In the genomic region with DNA sequence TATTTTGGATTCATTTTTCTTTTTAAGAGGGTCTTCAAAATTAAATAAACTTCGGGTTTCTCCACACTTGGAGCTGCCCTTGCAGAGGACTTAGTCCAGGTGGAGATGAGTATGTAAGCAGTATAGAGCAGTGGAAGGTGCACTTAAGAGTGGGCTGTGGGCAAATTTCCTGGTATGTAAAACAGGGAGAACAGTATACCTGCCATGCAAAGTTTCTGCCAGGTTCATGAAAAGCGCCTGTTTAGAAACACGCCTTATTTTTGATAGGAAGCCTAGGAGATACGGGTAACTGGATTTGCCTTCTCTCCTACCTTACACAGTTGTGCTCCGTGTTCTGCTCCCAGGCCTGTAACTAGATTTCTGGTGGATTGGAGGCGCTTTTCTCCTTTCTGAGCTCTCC, we compare ENCODE assay signal across 9 cellular contexts. TPM values are rescaled to one million over a fixed set of nuclear protein-coding genes. Genes with fewer than 3 reads are reported as not detected.
DNase-seq lines count a peak whose midpoint lies in the region; ATAC-seq, FAIRE-seq and TF ChIP-seq lines count a peak whose summit lies in the region.
"Had no signal": no experiment of that assay in that cellular context is flagged by ENCODE, and none has a peak within 500 bp of the region (broad histone marks: within the 10 kb centered on the region; RNA-seq: fewer than 3 reads in every experiment).

No MANE protein-coding gene starts in this region.

- no peaks in the 10 kb centered on the region for H3K9me3 ChIP-seq in HepG2 (ENCODE audit: low read length)
- H3K9me3 ChIP-seq in transverse colon = no peaks in the 10 kb centered on the region

- H3K4me1 ChIP-seq in HepG2 (ENCODE audit: insufficient read depth, low read length) (peaks cover 27% of the 10 kb centered on the region), transverse colon (peaks cover 15 to 41% (median 18%) of the 10 kb centered on the region in 4 donors)

- H3K27me3 ChIP-seq in HepG2 (ENCODE audit: control insufficient read depth in 1 of 2, insufficient read depth in 2 of 2, low read length in 2 of 2) = no peaks in the 10 kb centered on the region; a peak in 1 of 5 replicates
- no peaks in the 10 kb centered on the region for H3K27me3 ChIP-seq in transverse colon

- TF ChIP-seq POLR2A in HepG2 (IDR thresholded peaks at IDR 0.05; ENCODE audit: insufficient read depth in 1 of 2, low read depth in 2 of 2, low read length in 2 of 2) = no peak
- no peak for TF ChIP-seq POLR2A in transverse colon (IDR thresholded peaks at IDR 0.05)

- peaks cover 39% of the 10 kb centered on the region for H3K4me1 Mint-ChIP-seq in activated T-cell treated with anti-CD3 and anti-CD28 coated beads, Interleukin-2, amount 50 U/mL, for 72 hours (ENCODE audit: low read depth)
- peaks cover 34% of the 10 kb centered on the region for H3K4me1 Mint-ChIP-seq in activated naive CD8-positive, alpha-beta T cell treated with anti-CD3 and anti-CD28 coated beads, Interleukin-2, amount 50 U/mL, for 24 hours

- POLR2A ChIA-PET in HepG2 (lab: Yijun Ruan, JAX) = interaction anchor here (1.8 to 2.6 kb wide), 8 partner anchors 8 to 120 kb away, joined by 5 to 29 read pairs (median 14); partner anchors contain the start of genes PTPRF and ST3GAL3

- CTCF ChIA-PET in HepG2 (lab: Yijun Ruan, JAX; ENCODE audit: low intra/inter-chr PET ratio, low total read pairs) = no interaction called here

- peak overlapping the region; percentile 79 for H3K4me2 ChIP-seq in HepG2 (ENCODE audit: low read depth, low read length)

- H4K20me1 ChIP-seq in HepG2 (ENCODE audit: insufficient read depth, low read length) = no peaks in the 10 kb centered on the region

- H2AFZ ChIP-seq in HepG2 (ENCODE audit: low read length) = no peak overlapping the region

- in situ Hi-C loops in HepG2 (cut with HindIII; ENCODE audit: extremely low pct_ligation_motif_present, low pct_unique_long_range_greater_than_20kb) (no loop called here), transverse colon (cut with MboI; ENCODE audit: low pct_ligation_motif_present in 1 of 4, low pct_unique_long_range_greater_than_20kb in 1 of 4, low sequenced_read_pairs in 3 of 4) (no loop called here)

- H3K27ac Mint-ChIP-seq in activated T-cell treated with anti-CD3 and anti-CD28 coated beads, Interleukin-2, amount 50 U/mL, for 72 hours = peak overlapping the region; percentile 95
- peak overlapping the region; percentile 15 for H3K27ac Mint-ChIP-seq in activated naive CD8-positive, alpha-beta T cell treated with anti-CD3 and anti-CD28 coated beads, Interleukin-2, amount 50 U/mL, for 24 hours

- no peak for ATAC-seq in activated T-cell treated with anti-CD3 and anti-CD28 coated beads, Interleukin-2, amount 50 U/mL, for 72 hours (replicated peaks in 1 of 2)
- no peak for ATAC-seq in activated naive CD8-positive, alpha-beta T cell treated with anti-CD3 and anti-CD28 coated beads, Interleukin-2, amount 50 U/mL, for 24 hours
- no peak for ATAC-seq in HepG2
- ATAC-seq in HG02642 (IDR thresholded peaks at IDR 0.05; ENCODE audit: poor library complexity, unreplicated experiment) = no peak

- peaks cover 14 to 27% of the 10 kb centered on the region in 2 donors for H3K36me3 Mint-ChIP-seq in activated T-cell treated with anti-CD3 and anti-CD28 coated beads, Interleukin-2, amount 50 U/mL, for 72 hours (ENCODE audit: insufficient read depth in 2 of 2)
- peaks cover 12% of the 10 kb centered on the region for H3K36me3 Mint-ChIP-seq in activated naive CD8-positive, alpha-beta T cell treated with anti-CD3 and anti-CD28 coated beads, Interleukin-2, amount 50 U/mL, for 24 hours (ENCODE audit: low read depth)

- TF ChIP-seq EP300 in HepG2 (IDR thresholded peaks at IDR 0.05; ENCODE audit: low read depth in 2 of 2, low read length in 2 of 2) (no peak), HepG2 (CRISPR knock-in tag; IDR thresholded peaks at IDR 0.05; ENCODE audit: borderline replicate concordance) (no peak), transverse colon (IDR thresholded peaks at IDR 0.05; ENCODE audit: low read depth) (no peak)

- H3K36me3 ChIP-seq in HepG2 (replicated peaks in 1 of 2; ENCODE audit: control insufficient read depth in 1 of 2, insufficient read depth in 2 of 2, low read length in 2 of 2) (peaks cover 11 to 29% of the 10 kb centered on the region in 2 experiments), transverse colon (peaks cover 0 to 27% (median 9%) of the 10 kb centered on the region in 4 donors)

- no peak for DNase-seq in activated T-cell treated with anti-CD3 and anti-CD28 coated beads, Interleukin-2, amount 50 U/mL, for 72 hours
- DNase-seq in activated T-cell treated with anti-CD3 and anti-CD28 coated beads, Interleukin-2, amount 50 U/mL, for 1 hour = no peak
- no peak for DNase-seq in activated naive CD8-positive, alpha-beta T cell treated with anti-CD3 and anti-CD28 coated beads, Interleukin-2, amount 50 U/mL, for 24 hours
- DNase-seq in HepG2 (ENCODE audit: low spot score) = no peak
- DNase-seq in transverse colon = no peak
- no peak for DNase-seq in NCI-H146 (lab: John Stamatoyannopoulos, UW)
- DNase-seq in UCSD-AML1 (lab: John Stamatoyannopoulos, UW; ENCODE audit: unreplicated experiment) = no peak
- DNase-seq: activated CD4-positive, alpha-beta T cell treated with anti-CD3 and anti-CD28 coated beads, Interleukin-2, amount 50 U/mL, for 48 hours had no signal

- intact Hi-C loops in HepG2 (cut with micrococcal nuclease; ENCODE audit: unreplicated experiment) (loop anchor here (5.0 kb wide), 1 partner anchor 119 kb away; the partner anchor contains the start of gene PTPRF), transverse colon (cut with DNase I; ENCODE audit: low total_unique reads) (no loop called here)

- peak overlapping the region; percentile 83 to 92 (median 88) for H3K4me3 ChIP-seq in HepG2 (replicated peaks in 1 of 3; ENCODE audit: insufficient read depth in 1 of 3, low read depth in 2 of 3, low read length in 3 of 3)
- peak overlapping the region; percentile 62 to 84 (median 77) for H3K4me3 ChIP-seq in transverse colon

- no peak for TF ChIP-seq RAD21 in HepG2 (CRISPR knock-in tag; IDR thresholded peaks at IDR 0.05)

- H3K79me2 ChIP-seq in HepG2 (ENCODE audit: insufficient read depth, low read length) = peaks cover 26% of the 10 kb centered on the region

- TF ChIP-seq CTCF in HepG2 (CRISPR knock-in tag; IDR thresholded peaks at IDR 0.05) = no peak
- TF ChIP-seq CTCF in transverse colon (IDR thresholded peaks at IDR 0.05) = no peak

- H3K4me3 Mint-ChIP-seq in activated T-cell treated with anti-CD3 and anti-CD28 coated beads, Interleukin-2, amount 50 U/mL, for 72 hours = peak overlapping the region; percentile 92 to 100
- H3K4me3 Mint-ChIP-seq in activated naive CD8-positive, alpha-beta T cell treated with anti-CD3 and anti-CD28 coated beads, Interleukin-2, amount 50 U/mL, for 24 hours = peak overlapping the region; percentile 96

- H3K9me3 Mint-ChIP-seq in activated T-cell treated with anti-CD3 and anti-CD28 coated beads, Interleukin-2, amount 50 U/mL, for 72 hours = no peaks in the 10 kb centered on the region
- no peaks in the 10 kb centered on the region for H3K9me3 Mint-ChIP-seq in activated naive CD8-positive, alpha-beta T cell treated with anti-CD3 and anti-CD28 coated beads, Interleukin-2, amount 50 U/mL, for 24 hours

- H3K9ac ChIP-seq in HepG2 (ENCODE audit: insufficient read depth, low read depth, low read length) = peak overlapping the region; percentile 84

- TSS peak; percentile 53 for BruUV-seq in HepG2 (replicated peaks; lab: Mats Ljungman, UMichigan)

- no peak for FAIRE-seq in HepG2 (lab: Jason Lieb, UNC)

- whole genome bisulfite sequencing in HepG2 (ENCODE audit: low lambda C conversion rate) = 31% methylated on average over 6 of the region's 6 CpGs
- 25 to 29% methylated on average over 4 to 6 of the region's 6 CpGs for WGBS in transverse colon (ENCODE audit: low coverage in 1 of 2), 2 donors

- no peaks in the 10 kb centered on the region for H3K27me3 Mint-ChIP-seq in activated T-cell treated with anti-CD3 and anti-CD28 coated beads, Interleukin-2, amount 50 U/mL, for 72 hours (ENCODE audit: low read depth)
- no peaks in the 10 kb centered on the region for H3K27me3 Mint-ChIP-seq in activated naive CD8-positive, alpha-beta T cell treated with anti-CD3 and anti-CD28 coated beads, Interleukin-2, amount 50 U/mL, for 24 hours

- H3K27ac ChIP-seq in HepG2 (ENCODE audit: extremely low read length, insufficient read depth, low read length) (no peak overlapping the region), transverse colon (peak overlapping the region; percentile 93 to 94 (median 94))

RNA-seq across cellular contexts. Expression of gene KDM4A, which starts 1.2 kb away (rescaled TPM):
- 10 to 100 TPM; 54.0 to 60.5 TPM for total RNA-seq in activated T-cell treated with anti-CD3 and anti-CD28 coated beads, Interleukin-2, amount 50 U/mL, for 72 hours
- total RNA-seq in HepG2 (2016; rRNA removed; fragmentation: Illumina TruSeq; extraction: Trizol) (20.9 and 27.4 TPM in 2 replicates), transverse colon (10 to 100 TPM; 27.3 to 55.4 (median 45.4) TPM)
- 2.7 and 3.3 TPM in 2 replicates for total RNA-seq in HepG2 (2016; cell fraction: cytosol; rRNA removed; fragmentation: Illumina TruSeq; extraction: Trizol; ENCODE audit: low read depth)
- total RNA-seq in HepG2 (2016; cell fraction: insoluble cytoplasmic fraction; rRNA removed; fragmentation: Illumina TruSeq; extraction: Trizol) = 21.8 and 25.6 TPM in 2 replicates
- 7.4 and 7.7 TPM in 2 replicates for total RNA-seq in HepG2 (2016; cell fraction: membrane; rRNA removed; fragmentation: Illumina TruSeq; extraction: Trizol)
- 17.4 and 18.8 TPM in 2 replicates for total RNA-seq in HepG2 (2016; cell fraction: nucleus; rRNA removed; fragmentation: Illumina TruSeq; extraction: Trizol)
- 8.7 and 9.7 TPM in 2 replicates for polyA plus RNA-seq in HepG2 (2011; rRNA removed)
- 5.2 and 7.2 TPM in 2 replicates for polyA plus RNA-seq in HepG2 (2011; cell fraction: cytosol; rRNA removed)
- polyA plus RNA-seq in HepG2 (2011; cell fraction: nucleus; rRNA removed) = 7.6 and 9.7 TPM in 2 replicates
- polyA plus RNA-seq in HepG2 (2012) = 8.7 and 12.1 TPM in 2 replicates
- 0.76 and 0.90 TPM in 2 replicates for polyA plus RNA-seq in HepG2 (2016; cell fraction: cytosol; fragmentation: Illumina TruSeq; extraction: Trizol; ENCODE audit: low read depth)
- 15.7 and 20.7 TPM in 2 replicates for polyA plus RNA-seq in HepG2 (2016; cell fraction: insoluble cytoplasmic fraction; fragmentation: Illumina TruSeq; extraction: Trizol; ENCODE audit: low read depth)
- polyA plus RNA-seq in HepG2 (2016; cell fraction: membrane; fragmentation: Illumina TruSeq; extraction: Trizol; ENCODE audit: low read depth) = 2.3 and 2.4 TPM in 2 replicates
- polyA plus RNA-seq in HepG2 (2016; cell fraction: nucleus; fragmentation: Illumina TruSeq; extraction: Trizol; ENCODE audit: insufficient read depth, low read depth) = 15.9 and 19.8 TPM in 2 replicates
- polyA minus RNA-seq in HepG2 (2011; rRNA and poly(A)+ RNA removed; ENCODE audit: low replicate concordance) = 12.2 and 36.0 TPM in 2 replicates
- polyA minus RNA-seq in HepG2 (2011; cell fraction: cytosol; rRNA and poly(A)+ RNA removed) = 5.9 and 8.2 TPM in 2 replicates
- polyA minus RNA-seq in HepG2 (2011; cell fraction: nucleus; rRNA and poly(A)+ RNA removed) = 22.1 and 29.7 TPM in 2 replicates

RNA-seq across cellular contexts. Expression of gene ST3GAL3, which starts 56.1 kb away (rescaled TPM):
- 10 to 100 TPM; 25.3 to 34.9 TPM for total RNA-seq in activated T-cell treated with anti-CD3 and anti-CD28 coated beads, Interleukin-2, amount 50 U/mL, for 72 hours
- total RNA-seq in HepG2 (2016; rRNA removed; fragmentation: Illumina TruSeq; extraction: Trizol) = 3.4 and 5.1 TPM in 2 replicates
- 5.4 and 6.6 TPM in 2 replicates for total RNA-seq in HepG2 (2016; cell fraction: cytosol; rRNA removed; fragmentation: Illumina TruSeq; extraction: Trizol; ENCODE audit: low read depth)
- total RNA-seq in HepG2 (2016; cell fraction: insoluble cytoplasmic fraction; rRNA removed; fragmentation: Illumina TruSeq; extraction: Trizol) = 2.8 and 4.6 TPM in 2 replicates
- 8.5 and 8.7 TPM in 2 replicates for total RNA-seq in HepG2 (2016; cell fraction: membrane; rRNA removed; fragmentation: Illumina TruSeq; extraction: Trizol)
- 11.8 and 11.9 TPM in 2 replicates for total RNA-seq in HepG2 (2016; cell fraction: nucleus; rRNA removed; fragmentation: Illumina TruSeq; extraction: Trizol)
- 7.1 and 8.1 TPM in 2 replicates for polyA plus RNA-seq in HepG2 (2011; rRNA removed)
- polyA plus RNA-seq in HepG2 (2011; cell fraction: cytosol; rRNA removed) = 7.1 and 7.2 TPM in 2 replicates
- 19.2 and 19.5 TPM in 2 replicates for polyA plus RNA-seq in HepG2 (2011; cell fraction: nucleus; rRNA removed)
- polyA plus RNA-seq in HepG2 (2012) = 8.2 and 8.6 TPM in 2 replicates
- 4.9 and 5.7 TPM in 2 replicates for polyA plus RNA-seq in HepG2 (2016; cell fraction: cytosol; fragmentation: Illumina TruSeq; extraction: Trizol; ENCODE audit: low read depth)
- 4.6 and 5.3 TPM in 2 replicates for polyA plus RNA-seq in HepG2 (2016; cell fraction: insoluble cytoplasmic fraction; fragmentation: Illumina TruSeq; extraction: Trizol; ENCODE audit: low read depth)
- polyA plus RNA-seq in HepG2 (2016; cell fraction: membrane; fragmentation: Illumina TruSeq; extraction: Trizol; ENCODE audit: low read depth) = 8.5 and 11.7 TPM in 2 replicates
- 15.9 and 17.9 TPM in 2 replicates for polyA plus RNA-seq in HepG2 (2016; cell fraction: nucleus; fragmentation: Illumina TruSeq; extraction: Trizol; ENCODE audit: insufficient read depth, low read depth)
- 14.7 and 20.2 TPM in 2 replicates for polyA minus RNA-seq in HepG2 (2011; rRNA and poly(A)+ RNA removed; ENCODE audit: low replicate concordance)
- 7.6 and 9.7 TPM in 2 replicates for polyA minus RNA-seq in HepG2 (2011; cell fraction: cytosol; rRNA and poly(A)+ RNA removed)
- polyA minus RNA-seq in HepG2 (2011; cell fraction: nucleus; rRNA and poly(A)+ RNA removed) = 20.2 and 21.6 TPM in 2 replicates
- total RNA-seq in transverse colon = 10 to 100 TPM in 2 of 4 donors, 1 to 10 TPM in 2; 4.8 to 23.9 (median 9.7) TPM
